In genomic region chr20:10033905-10034304, GRCh38 we compare ENCODE assay signal across 1 cellular context.
A peak's percentile ranks its signal among the peaks of the same experiment; 100 is the strongest.
TF ChIP-seq lines count a peak whose summit lies in the region.

No MANE protein-coding gene starts in this region.

TF ChIP-seq in HepG2, 621 proteins besides CTCF, POLR2A, EP300 and RAD21:
- TF ChIP-seq ZNF260 (CRISPR knock-in tag; IDR thresholded peaks at IDR 0.05; ENCODE audit: borderline replicate concordance, low read depth) (peak; percentile 99), DMTF1 (CRISPR knock-in tag; IDR thresholded peaks at IDR 0.05) (no peak)
